In the genomic region with DNA sequence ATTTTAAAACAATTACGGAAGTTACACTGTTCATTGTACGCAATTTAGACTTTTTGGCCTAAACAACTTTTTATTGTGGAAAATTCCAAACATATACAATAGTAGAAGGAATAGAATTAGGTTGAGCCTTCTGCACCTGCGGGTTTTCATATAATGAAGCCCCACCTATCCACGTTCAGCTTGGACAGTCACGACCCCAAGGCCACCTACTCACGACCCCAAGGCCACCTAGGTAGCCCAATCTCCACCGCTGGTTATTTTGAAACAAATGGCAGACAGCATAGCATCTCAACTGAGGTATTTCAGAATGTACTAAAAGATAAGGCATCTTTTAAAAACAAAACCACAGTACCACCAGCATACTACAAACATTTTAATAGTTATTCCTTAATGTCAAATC, we compare ENCODE assay signal across 8 cellular contexts. TPM values are rescaled to one million over a fixed set of nuclear protein-coding genes. Genes with fewer than 3 reads are reported as not detected.
DNase-seq lines count a peak whose midpoint lies in the region; ATAC-seq and TF ChIP-seq lines count a peak whose summit lies in the region.

No MANE protein-coding gene starts in this region.

- H3K27ac ChIP-seq in AG04450 (ENCODE audit: low read depth, low read length), result no peak overlapping the region
- H3K27ac ChIP-seq in KOPT-K1 (ENCODE audit: low read depth, low read length, poor library complexity, severe bottlenecking), result peak overlapping the region; percentile 79
- peak overlapping the region; percentile 98 for H3K27ac ChIP-seq in naive thymus-derived CD4-positive, alpha-beta T cell (ENCODE audit: low read depth, low read length)

- no peaks in the 10 kb centered on the region for H3K9me3 Mint-ChIP-seq in naive thymus-derived CD4-positive, alpha-beta T cell

- no peak for ATAC-seq in naive thymus-derived CD4-positive, alpha-beta T cell
- ATAC-seq in HG02973 (IDR thresholded peaks at IDR 0.05; ENCODE audit: unreplicated experiment) (no peak), HG02852 (IDR thresholded peaks at IDR 0.05; ENCODE audit: unreplicated experiment) (no peak), GM21423 (IDR thresholded peaks at IDR 0.05; ENCODE audit: unreplicated experiment) (no peak)

- H3K9me3 ChIP-seq in AG04450 (ENCODE audit: control insufficient read depth, insufficient read depth, low read length), result no peaks in the 10 kb centered on the region; the same call in 1 of the 2 replicates
- no peaks in the 10 kb centered on the region for H3K9me3 ChIP-seq in KOPT-K1 (ENCODE audit: insufficient read depth, low read length, poor library complexity, severe bottlenecking)
- H3K9me3 ChIP-seq in naive thymus-derived CD4-positive, alpha-beta T cell (ENCODE audit: control insufficient read depth in 2 of 3, low read length in 3 of 3), result no peaks in the 10 kb centered on the region

- H3K4me3 Mint-ChIP-seq in naive thymus-derived CD4-positive, alpha-beta T cell, result peak overlapping the region; percentile 93 to 100 (median 98)

- H3K27me3 ChIP-seq in AG04450 (ENCODE audit: control insufficient read depth, insufficient read depth, low read length), result no peaks in the 10 kb centered on the region
- no peaks in the 10 kb centered on the region for H3K27me3 ChIP-seq in naive thymus-derived CD4-positive, alpha-beta T cell (ENCODE audit: control insufficient read depth in 2 of 2, insufficient read depth in 2 of 2, low read length in 2 of 2)

- no peaks in the 10 kb centered on the region for H3K27me3 Mint-ChIP-seq in naive thymus-derived CD4-positive, alpha-beta T cell

- peaks cover 62 to 87% (median 73%) of the 10 kb centered on the region in 7 donors for H3K4me1 Mint-ChIP-seq in naive thymus-derived CD4-positive, alpha-beta T cell

- H3K27ac Mint-ChIP-seq in naive thymus-derived CD4-positive, alpha-beta T cell, result peak overlapping the region; percentile 85 to 99 (median 97)

- POLR2A ChIA-PET in AG04450 (lab: Yijun Ruan, JAX), result interaction anchor here (1.0 to 1.6 kb wide), 6 partner anchors 9 to 59 kb away, joined by 3 to 7 read pairs (median 4); no protein-coding TSS in a partner anchor
- POLR2A ChIA-PET in naive thymus-derived CD4-positive, alpha-beta T cell (lab: Charles Lee), result interaction anchor here (1.0 to 9.7 kb wide), 19 partner anchors 7 to 104 kb away, joined by 3 to 111 read pairs (median 14); a partner anchor contains a TSS

- H3K4me1 ChIP-seq in naive thymus-derived CD4-positive, alpha-beta T cell (ENCODE audit: control insufficient read depth in 2 of 2, insufficient read depth in 2 of 2, low read length in 2 of 2), result peaks cover 27 to 51% of the 10 kb centered on the region in 2 donors

- H3K36me3 Mint-ChIP-seq in naive thymus-derived CD4-positive, alpha-beta T cell, result peaks cover 4 to 73% (median 33%) of the 10 kb centered on the region in 5 donors

- no peaks in the 10 kb centered on the region for H3K36me3 ChIP-seq in KOPT-K1 (ENCODE audit: insufficient read depth, low read length)
- H3K36me3 ChIP-seq in naive thymus-derived CD4-positive, alpha-beta T cell (ENCODE audit: control insufficient read depth in 2 of 3, insufficient read depth in 3 of 3, low read length in 3 of 3), result peaks cover 0 to 6% (median 0%) of the 10 kb centered on the region in 3 experiments

- H3K4me3 ChIP-seq in AG04450 (ENCODE audit: low read depth, low read length) (peak overlapping the region; percentile 81), choroid plexus epithelial cell (ENCODE audit: low read depth, low read length) (peak overlapping the region; percentile 81)
- peak overlapping the region; percentile 73 for H3K4me3 ChIP-seq in naive thymus-derived CD4-positive, alpha-beta T cell (ENCODE audit: low read length)

- TF ChIP-seq CTCF in AG04450 (IDR thresholded peaks at IDR 0.05; ENCODE audit: low read depth, low read length) (no peak), choroid plexus epithelial cell (conservative IDR thresholded peaks at IDR 0.05; ENCODE audit: low read depth, low read length) (no peak)

- CTCF ChIA-PET in AG04450 (lab: Charles Lee), result interaction anchor here (1.9 kb wide), 1 partner anchor 26 kb away, joined by 5 read pairs; no protein-coding TSS in a partner anchor
- CTCF ChIA-PET in naive thymus-derived CD4-positive, alpha-beta T cell (lab: Charles Lee), result interaction anchor here (0.7 to 1.3 kb wide), 8 partner anchors 9 to 93 kb away, joined by 3 to 9 read pairs (median 4); no protein-coding TSS in a partner anchor

- intact Hi-C loops in naive thymus-derived CD4-positive, alpha-beta T cell (cut with micrococcal nuclease), result loop anchor here (1.0 to 5.0 kb wide), 8 partner anchors 9 to 382 kb away; a partner anchor contains a TSS

- no peak for DNase-seq in AG04450 (ENCODE audit: low read depth, low spot score)
- DNase-seq in choroid plexus epithelial cell (ENCODE audit: low read depth), result no peak
- DNase-seq in naive thymus-derived CD4-positive, alpha-beta T cell, result no peak
- no peak for DNase-seq in GDM1 (lab: John Stamatoyannopoulos, UW)

RNA-seq across cellular contexts. Expression of a gene that starts 0.6 kb away (rescaled TPM):
- polyA plus RNA-seq in AG04450 (2011; rRNA removed), result 9.2 and 13.1 TPM in 2 replicates
- 37.2 and 38.1 TPM in 2 replicates for polyA minus RNA-seq in AG04450 (2011; rRNA and poly(A)+ RNA removed)
- total RNA-seq in naive thymus-derived CD4-positive, alpha-beta T cell, result 100 to 1,000 TPM; 380 to 615 (median 394) TPM
- 100 to 1,000 TPM in 1 of 2 donors, 10 to 100 TPM in 1; 76.0 to 122 TPM for polyA plus RNA-seq in naive thymus-derived CD4-positive, alpha-beta T cell

RNA-seq across cellular contexts. Expression of a gene that starts 28.2 kb away (rescaled TPM):
- 0.09 and 0.17 TPM in 2 replicates for polyA plus RNA-seq in AG04450 (2011; rRNA removed)
- not detected in 2 replicates for polyA minus RNA-seq in AG04450 (2011; rRNA and poly(A)+ RNA removed)
- not detected for total RNA-seq in naive thymus-derived CD4-positive, alpha-beta T cell
- polyA plus RNA-seq in naive thymus-derived CD4-positive, alpha-beta T cell, result under 1 TPM; 0.17 to 0.25 TPM

RNA-seq across cellular contexts. Expression of a gene that starts 58.0 kb away (rescaled TPM):
- 207 and 215 TPM in 2 replicates for polyA plus RNA-seq in AG04450 (2011; rRNA removed)
- polyA minus RNA-seq in AG04450 (2011; rRNA and poly(A)+ RNA removed), result 243 and 282 TPM in 2 replicates
- total RNA-seq in naive thymus-derived CD4-positive, alpha-beta T cell, result 100 to 1,000 TPM; 102 to 226 (median 131) TPM
- polyA plus RNA-seq in naive thymus-derived CD4-positive, alpha-beta T cell, result 10 to 100 TPM; 42.0 to 61.8 TPM
